ENCODE assay signal across 19 cellular contexts in genomic region chr17:35529868-35530267, GRCh38. TPM values are rescaled to one million over a fixed set of nuclear protein-coding genes. Genes with fewer than 3 reads are reported as not detected.
"Had no signal": no experiment of that assay in that cellular context is flagged by ENCODE, and none has a peak within 500 bp of the region (broad histone marks: within the 10 kb centered on the region; RNA-seq: fewer than 3 reads in every experiment).

No MANE protein-coding gene starts in this region.

- DNase-seq: activated CD4-positive, alpha-beta T cell treated with anti-CD3 and anti-CD28 coated beads, Interleukin-2, amount 10 ng/mL, durations not matched to agents 7 days and 5 days; activated effector memory CD4-positive, alpha-beta T cell treated with Interleukin-2 at 50 U/mL for 16 hours; anterior cingulate cortex; brain microvascular endothelial cell; cortex of kidney; effector CD4-positive, alpha-beta T cell; foreskin keratinocyte; glutamatergic neuron; kidney glomerular epithelial cell; ovary; right lobe of liver; SHP77; SK-N-SH had no signal

- H3K27ac Mint-ChIP-seq: WTC11 had no signal

- H3K36me3 ChIP-seq: brain microvascular endothelial cell, ovary, right lobe of liver had no signal

- H3K27me3 Mint-ChIP-seq: activated CD4-positive, alpha-beta T cell treated with anti-CD3 and anti-CD28 coated beads, Interleukin-2, amount 10 ng/mL, durations not matched to agents 7 days and 5 days had no signal

- H3K27me3 ChIP-seq: brain microvascular endothelial cell, ovary, right lobe of liver had no signal

- H3K4me3 ChIP-seq: ovary, right lobe of liver, smooth muscle cell had no signal

- H3K4me1 ChIP-seq: foreskin keratinocyte had no signal

- H3K4me1 Mint-ChIP-seq: WTC11 had no signal

- ATAC-seq: activated naive CD4-positive, alpha-beta T cell treated with anti-CD3 and anti-CD28 coated beads, Interleukin-2, amount 50 U/mL, for 72 hours; foreskin keratinocyte; right lobe of liver; WTC11 had no signal

- H3K9me3 ChIP-seq: ovary, right lobe of liver, SK-N-SH had no signal

- H3K4me3 Mint-ChIP-seq: WTC11 had no signal

- H3K27ac ChIP-seq: brain microvascular endothelial cell, foreskin keratinocyte, ovary, right lobe of liver had no signal

- H3K36me3 Mint-ChIP-seq: WTC11 had no signal

RNA-seq across cellular contexts. Expression of gene SLFN12L, which starts 7.6 kb away (rescaled TPM):
- total RNA-seq: foreskin keratinocyte, smooth muscle cell had no signal
- polyA plus RNA-seq: foreskin keratinocyte, SK-N-SH, smooth muscle cell had no signal

RNA-seq across cellular contexts. Expression of gene SLFN14, which starts 30.8 kb away (rescaled TPM):
- total RNA-seq: activated CD4-positive, alpha-beta T cell treated with anti-CD3 and anti-CD28 coated beads, Interleukin-2, amount 10 ng/mL, durations not matched to agents 7 days and 5 days; foreskin keratinocyte; lower leg skin; ovary; pulmonary artery endothelial cell; smooth muscle cell; ureter; WTC11 had no signal
- polyA plus RNA-seq: foreskin keratinocyte, ovary, SK-N-SH, smooth muscle cell had no signal
